9 cellular contexts compared by ENCODE assay signal in genomic region chr2:36561223-36561944, GRCh38. TPM values are rescaled to one million over a fixed set of nuclear protein-coding genes. Genes with fewer than 3 reads are reported as not detected.
DNase-seq lines count a peak whose midpoint lies in the region; ATAC-seq, FAIRE-seq and TF ChIP-seq lines count a peak whose summit lies in the region.
"Had no signal": no experiment of that assay in that cellular context is flagged by ENCODE, and none has a peak within 500 bp of the region (broad histone marks: within the 10 kb centered on the region; RNA-seq: fewer than 3 reads in every experiment).

No MANE protein-coding gene starts in this region.

- POLR2A ChIA-PET in activated CD4-positive, alpha-beta T cell treated with anti-CD3 and anti-CD28 coated beads for 36 hours (lab: Charles Lee) = no interaction called here

- in situ Hi-C loops in gastrocnemius medialis (cut with MboI; ENCODE audit: low sequenced_read_pairs in 4 of 4) = no loop called here

- no peak overlapping the region for H3K4me3 ChIP-seq in gastrocnemius medialis
- no peak overlapping the region for H3K4me3 ChIP-seq in vagina

- DNase-seq in H54 (ENCODE audit: insufficient read length, low spot score) (peak; percentile 30), T1000 (lab: John Stamatoyannopoulos, UW) (peak; percentile 54), foreskin keratinocyte (peak; percentile 75 to 86), gastrocnemius medialis (no peak), vagina (ENCODE audit: extremely low spot score in 2 of 2) (no peak), NAMALWA (ENCODE audit: low spot score) (no peak)
- DNase-seq in activated CD4-positive, alpha-beta T cell treated with anti-CD3 and anti-CD28 coated beads for 1 hour = no peak
- no peak for DNase-seq in activated CD4-positive, alpha-beta T cell treated with anti-CD3 and anti-CD28 coated beads for 36 hours
- DNase-seq: NCI-H1694 had no signal

- H3K4me1 ChIP-seq in foreskin keratinocyte (peaks cover 27% of the 10 kb centered on the region), gastrocnemius medialis (peaks cover 22 to 28% of the 10 kb centered on the region in 2 donors), vagina (peaks cover 9% of the 10 kb centered on the region)

- TF ChIP-seq POLR2A in H54 (IDR thresholded peaks at IDR 0.05; ENCODE audit: low read depth, low read length) = no peak
- TF ChIP-seq POLR2A in gastrocnemius medialis (IDR thresholded peaks at IDR 0.05) = no peak
- no peak for TF ChIP-seq POLR2A in vagina (IDR thresholded peaks at IDR 0.05)

- H3K4me3 Mint-ChIP-seq in activated CD4-positive, alpha-beta T cell treated with anti-CD3 and anti-CD28 coated beads for 36 hours = no peak overlapping the region

- H3K4me1 Mint-ChIP-seq in activated CD4-positive, alpha-beta T cell treated with anti-CD3 and anti-CD28 coated beads for 36 hours = peaks cover 9% of the 10 kb centered on the region

- H3K27me3 ChIP-seq in foreskin keratinocyte = no peaks in the 10 kb centered on the region
- H3K27me3 ChIP-seq in gastrocnemius medialis = no peaks in the 10 kb centered on the region
- no peaks in the 10 kb centered on the region for H3K27me3 ChIP-seq in vagina

- ATAC-seq in foreskin keratinocyte (peak; percentile 97), gastrocnemius medialis (peak; percentile 46 to 58)
- ATAC-seq in activated CD4-positive, alpha-beta T cell treated with anti-CD3 and anti-CD28 coated beads for 36 hours = no peak

- no peaks in the 10 kb centered on the region for H3K27me3 Mint-ChIP-seq in activated CD4-positive, alpha-beta T cell treated with anti-CD3 and anti-CD28 coated beads for 36 hours

- H3K36me3 ChIP-seq in gastrocnemius medialis = peaks cover 0 to 14% of the 10 kb centered on the region in 2 donors
- peaks cover 0 to 5% of the 10 kb centered on the region in 2 donors for H3K36me3 ChIP-seq in vagina

- no peaks in the 10 kb centered on the region for H3K9me3 Mint-ChIP-seq in activated CD4-positive, alpha-beta T cell treated with anti-CD3 and anti-CD28 coated beads for 36 hours (ENCODE audit: low read depth)

- H3K27ac Mint-ChIP-seq in activated CD4-positive, alpha-beta T cell treated with anti-CD3 and anti-CD28 coated beads for 36 hours = no peak overlapping the region

- intact Hi-C loops in gastrocnemius medialis (cut with DNase I; ENCODE audit: low total_unique reads) (no loop called here), vagina (cut with DNase I) (no loop called here)
- intact Hi-C loops in activated CD4-positive, alpha-beta T cell treated with anti-CD3 and anti-CD28 coated beads for 36 hours (cut with DNase I, micrococcal nuclease) = no loop called here

- H3K36me3 Mint-ChIP-seq in activated CD4-positive, alpha-beta T cell treated with anti-CD3 and anti-CD28 coated beads for 36 hours (ENCODE audit: low read depth) = peaks cover 23% of the 10 kb centered on the region

- H3K9me3 ChIP-seq in gastrocnemius medialis = no peaks in the 10 kb centered on the region
- no peaks in the 10 kb centered on the region for H3K9me3 ChIP-seq in vagina

- TF ChIP-seq CTCF in foreskin keratinocyte (conservative IDR thresholded peaks at IDR 0.05) (no peak), gastrocnemius medialis (IDR thresholded peaks at IDR 0.05 in 4 of 5, conservative IDR thresholded peaks at IDR 0.05 in 1 of 5) (no peak), vagina (IDR thresholded peaks at IDR 0.05) (no peak)

- CTCF ChIA-PET in activated CD4-positive, alpha-beta T cell treated with anti-CD3 and anti-CD28 coated beads for 36 hours (lab: Charles Lee) = no interaction called here

- H3K27ac ChIP-seq in foreskin keratinocyte (no peak overlapping the region), gastrocnemius medialis (peak overlapping the region; percentile 53 to 70 (median 66)), vagina (no peak overlapping the region)

- FAIRE-seq in H54 (lab: Jason Lieb, UNC) = peak; percentile 80

RNA-seq across cellular contexts. Expression of gene FEZ2, which starts 36.6 kb away (rescaled TPM):
- total RNA-seq in foreskin keratinocyte (36.5 and 43.1 TPM in 2 replicates), gastrocnemius medialis (100 to 1,000 TPM in 3 of 4 donors, 10 to 100 TPM in 1; 65.1 to 126 (median 110) TPM), vagina (39.3 TPM)
- polyA plus RNA-seq in foreskin keratinocyte = 20.2 and 24.6 TPM in 2 replicates
- total RNA-seq in activated CD4-positive, alpha-beta T cell treated with anti-CD3 and anti-CD28 coated beads for 36 hours = 10 to 100 TPM in 1 of 2 experiments, 1 to 10 TPM in 1; 9.1 to 12.2 TPM

Comparison
In these comparisons a context has a peak if more than half of its experiments do, and no peak if none do; other contexts are left out.
1. DNase-seq: peak in H54 (single experiment), T1000 (single experiment) and foreskin keratinocyte (2 of 2); none in gastrocnemius medialis (0 of 2), vagina (0 of 2), activated CD4-positive, alpha-beta T cell treated with anti-CD3 and anti-CD28 coated beads for 1 hour (single experiment), NAMALWA (single experiment) and activated CD4-positive, alpha-beta T cell treated with anti-CD3 and anti-CD28 coated beads for 36 hours (single experiment).
2. H3K27ac ChIP-seq: peak in gastrocnemius medialis (4 of 4); none in foreskin keratinocyte (single experiment) and vagina (single experiment).